17 cellular contexts compared by ENCODE assay signal in genomic region chr1:125087247-125087646, GRCh38.
DNase-seq lines count a peak whose midpoint lies in the region; ATAC-seq, FAIRE-seq and TF ChIP-seq lines count a peak whose summit lies in the region.
"Had no signal": no experiment of that assay in that cellular context is flagged by ENCODE, and none has a peak within 500 bp of the region (broad histone marks: within the 10 kb centered on the region; RNA-seq: fewer than 3 reads in every experiment).

No MANE protein-coding gene starts in this region.

- TF ChIP-seq RAD21 in HepG2 (CRISPR knock-in tag; IDR thresholded peaks at IDR 0.05), result no peak

- H3K4me1 ChIP-seq in right lobe of liver (no peaks in the 10 kb centered on the region), HepG2 (ENCODE audit: insufficient read depth, low read length) (no peaks in the 10 kb centered on the region), kidney (ENCODE audit: control insufficient read depth in 1 of 2, insufficient read depth in 1 of 2, low read depth in 1 of 2, low read length in 2 of 2) (no peaks in the 10 kb centered on the region), sigmoid colon (no peaks in the 10 kb centered on the region), right cardiac atrium (ENCODE audit: control insufficient read depth, insufficient read depth, low read length) (no peaks in the 10 kb centered on the region)
- H3K4me1 ChIP-seq: BLaER1, HAP-1 had no signal

- no peaks in the 10 kb centered on the region for H4K20me1 ChIP-seq in HepG2 (ENCODE audit: insufficient read depth, low read length)
- H4K20me1 ChIP-seq: BLaER1 had no signal

- H3K9me3 ChIP-seq in right lobe of liver, result peaks cover 0 to 10% (median 0%) of the 10 kb centered on the region in 4 donors
- H3K9me3 ChIP-seq in HepG2 (ENCODE audit: low read length), result peaks cover 33% of the 10 kb centered on the region
- H3K9me3 ChIP-seq in kidney (ENCODE audit: control insufficient read depth in 1 of 2, low read length in 2 of 2), result peaks cover 14 to 23% of the 10 kb centered on the region in 2 donors
- peaks cover 0 to 16% (median 3%) of the 10 kb centered on the region in 4 donors for H3K9me3 ChIP-seq in sigmoid colon
- no peaks in the 10 kb centered on the region for H3K9me3 ChIP-seq in right cardiac atrium (ENCODE audit: control insufficient read depth, low read length)
- H3K9me3 ChIP-seq: HAP-1 had no signal

- FAIRE-seq in HepG2 (lab: Jason Lieb, UNC) (no peak), kidney (lab: Jason Lieb, UNC) (no peak)
- FAIRE-seq: GM12892, GM18507 had no signal

- no peak for TF ChIP-seq POLR2A in right lobe of liver (IDR thresholded peaks at IDR 0.05)
- TF ChIP-seq POLR2A in HepG2 (IDR thresholded peaks at IDR 0.05; ENCODE audit: insufficient read depth in 1 of 2, low read depth in 2 of 2, low read length in 2 of 2), result no peak
- no peak for TF ChIP-seq POLR2A in sigmoid colon (IDR thresholded peaks at IDR 0.05)

- no peaks in the 10 kb centered on the region for H3K36me3 ChIP-seq in right lobe of liver
- no peaks in the 10 kb centered on the region for H3K36me3 ChIP-seq in HepG2 (replicated peaks in 1 of 2; ENCODE audit: control insufficient read depth in 1 of 2, insufficient read depth in 2 of 2, low read length in 2 of 2)
- no peaks in the 10 kb centered on the region for H3K36me3 ChIP-seq in kidney (ENCODE audit: control insufficient read depth in 1 of 2, insufficient read depth in 2 of 2, low read length in 2 of 2)
- H3K36me3 ChIP-seq in sigmoid colon, result no peaks in the 10 kb centered on the region
- H3K36me3 ChIP-seq: BLaER1, HAP-1 had no signal

- H3K27ac ChIP-seq in right lobe of liver (no peak overlapping the region), HepG2 (ENCODE audit: extremely low read length, insufficient read depth, low read length) (no peak overlapping the region), kidney (ENCODE audit: low read depth in 2 of 2, low read length in 2 of 2) (no peak overlapping the region), sigmoid colon (no peak overlapping the region), right cardiac atrium (ENCODE audit: low read length) (no peak overlapping the region)
- H3K27ac ChIP-seq: BLaER1, GM23248 had no signal

- ATAC-seq in right lobe of liver (no peak), HepG2 (no peak), right cardiac atrium (no peak)

- H2AFZ ChIP-seq in HepG2 (ENCODE audit: low read length), result no peak overlapping the region
- H2AFZ ChIP-seq: GM23248 had no signal

- CTCF ChIA-PET in HepG2 (lab: Yijun Ruan, JAX; ENCODE audit: low intra/inter-chr PET ratio, low total read pairs), result no interaction called here

- no peaks in the 10 kb centered on the region for H3K27me3 ChIP-seq in right lobe of liver
- no peaks in the 10 kb centered on the region for H3K27me3 ChIP-seq in HepG2 (ENCODE audit: control insufficient read depth in 1 of 2, insufficient read depth in 2 of 2, low read length in 2 of 2)
- peaks cover 9 to 33% (median 23%) of the 10 kb centered on the region in 3 donors for H3K27me3 ChIP-seq in sigmoid colon
- no peaks in the 10 kb centered on the region for H3K27me3 ChIP-seq in right cardiac atrium (ENCODE audit: control insufficient read depth, insufficient read depth)
- H3K27me3 ChIP-seq: BLaER1 had no signal

- no peak for TF ChIP-seq EP300 in HepG2 (IDR thresholded peaks at IDR 0.05; ENCODE audit: low read depth in 2 of 2, low read length in 2 of 2)
- no peak for TF ChIP-seq EP300 in HepG2 (CRISPR knock-in tag; IDR thresholded peaks at IDR 0.05; ENCODE audit: borderline replicate concordance)
- TF ChIP-seq EP300 in sigmoid colon (IDR thresholded peaks at IDR 0.05), result no peak

- no peaks in the 10 kb centered on the region for H3K79me2 ChIP-seq in HepG2 (ENCODE audit: insufficient read depth, low read length)

- BruUV-seq in HepG2 (replicated peaks; lab: Mats Ljungman, UMichigan), result no TSS peak

- 31% methylated on average over 28 of the region's 55 CpGs for WGBS in right lobe of liver (ENCODE audit: insufficient coverage, low coverage, low lambda C conversion rate, missing lambda C conversion rate)
- WGBS in HepG2 (ENCODE audit: low lambda C conversion rate), result 94% methylated on average over 55 of the region's 55 CpGs
- WGBS in sigmoid colon, 2 donors, result 65 to 86% methylated on average over 55 of the region's 55 CpGs
- 43% methylated on average over 54 of the region's 55 CpGs for WGBS in right cardiac atrium

- POLR2A ChIA-PET in HepG2 (lab: Yijun Ruan, JAX), result no interaction called here

- DNase-seq in right lobe of liver (peak in 2 of 3 donors; percentile 21 to 34), HepG2 (ENCODE audit: low spot score) (no peak), kidney (peak; percentile 33), sigmoid colon (peak; percentile 40), NCI-H226 (no peak), NCI-H82 treated with DMSO at 0.1 percent for 48 hours (lab: John Stamatoyannopoulos, UW; ENCODE audit: unreplicated experiment) (no peak), right cardiac atrium (no peak)
- no peak for DNase-seq in activated CD8-positive, alpha-beta memory T cell treated with anti-CD3 and anti-CD28 coated beads, Interleukin-2, amount 50 U/mL, for 4 hours
- DNase-seq: 8988T; CD4-positive, alpha-beta memory T cell; DMS153; DMS79 treated with DMSO at 0.1 percent for 48 hours; GM23248 had no signal

- H3K9ac ChIP-seq in HepG2 (ENCODE audit: insufficient read depth, low read depth, low read length) (no peak overlapping the region), kidney (ENCODE audit: low read length in 2 of 2) (no peak overlapping the region)
- H3K9ac ChIP-seq: BLaER1, GM23248 had no signal

- in situ Hi-C loops in HepG2 (cut with HindIII; ENCODE audit: extremely low pct_ligation_motif_present, low pct_unique_long_range_greater_than_20kb), result no loop called here

- no peak overlapping the region for H3K4me2 ChIP-seq in HepG2 (ENCODE audit: low read depth, low read length)
- H3K4me2 ChIP-seq: BLaER1 had no signal

- intact Hi-C loops in right lobe of liver (cut with DNase I) (no loop called here), HepG2 (cut with micrococcal nuclease; ENCODE audit: unreplicated experiment) (no loop called here), kidney (cut with DNase I) (no loop called here), sigmoid colon (cut with DNase I) (no loop called here), right cardiac atrium (cut with DNase I) (no loop called here)

- no peak overlapping the region for H3K4me3 ChIP-seq in right lobe of liver
- H3K4me3 ChIP-seq in HepG2 (replicated peaks in 1 of 3; ENCODE audit: insufficient read depth in 1 of 3, low read depth in 2 of 3, low read length in 3 of 3), result no peak overlapping the region
- H3K4me3 ChIP-seq in kidney (ENCODE audit: low read length in 2 of 2), result no peak overlapping the region
- no peak overlapping the region for H3K4me3 ChIP-seq in sigmoid colon
- H3K4me3 ChIP-seq in right cardiac atrium (ENCODE audit: low read length), result no peak overlapping the region
- H3K4me3 ChIP-seq: BLaER1, GM23248, HAP-1 had no signal

- TF ChIP-seq CTCF in right lobe of liver (IDR thresholded peaks at IDR 0.05) (no peak), HepG2 (CRISPR knock-in tag; IDR thresholded peaks at IDR 0.05) (no peak), kidney (IDR thresholded peaks at IDR 0.05; ENCODE audit: borderline replicate concordance, extremely low read depth, insufficient read depth) (no peak), sigmoid colon (IDR thresholded peaks at IDR 0.05) (no peak)

TF ChIP-seq in HepG2, 621 proteins besides CTCF, POLR2A, EP300 and RAD21:
- TF ChIP-seq ZNF567 (CRISPR knock-in tag; IDR thresholded peaks at IDR 0.05; ENCODE audit: borderline replicate concordance) (no peak), MAFK (conservative IDR thresholded peaks at IDR 0.05 in 1 of 2, IDR thresholded peaks at IDR 0.05 in 1 of 2; ENCODE audit: low read length in 2 of 2) (0 out of 4 replicates have a peak, but pooled peaks of 1 of the 2 experiments have one; percentile 29)
TF ChIP-seq in HepG2: peak in this region for 1.

Comparison
In these comparisons a context has a peak if more than half of its experiments do, and no peak if none do; other contexts are left out.
1. DNase-seq: peak in right lobe of liver (2 of 3), kidney (single experiment) and sigmoid colon (single experiment); none in HepG2 (single experiment), activated CD8-positive, alpha-beta memory T cell treated with anti-CD3 and anti-CD28 coated beads, Interleukin-2, amount 50 U/mL, for 4 hours (single experiment), NCI-H226 (single experiment), NCI-H82 treated with DMSO at 0.1 percent for 48 hours (single experiment) and right cardiac atrium (0 of 3).